14 cellular contexts compared by ENCODE assay signal in the genomic region with DNA sequence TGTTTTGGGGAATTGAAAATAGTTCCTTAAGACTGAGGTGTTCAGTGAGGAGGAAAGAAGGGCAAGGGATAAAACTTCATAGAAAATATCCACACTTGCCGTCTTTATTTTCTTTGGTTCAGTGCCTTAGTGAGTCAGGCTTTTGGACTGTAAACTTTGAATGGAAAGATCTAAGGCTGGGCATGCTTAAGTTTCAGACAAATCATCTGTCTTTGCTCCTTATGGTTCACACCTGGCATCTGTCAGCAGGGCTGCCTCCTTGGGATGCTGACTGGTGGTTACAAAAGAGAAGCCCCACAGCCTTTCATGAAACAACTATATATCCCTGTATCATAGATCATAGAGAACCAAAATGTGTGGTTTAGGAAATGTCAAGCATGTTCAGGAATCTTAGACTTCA.
DNase-seq lines count a peak whose midpoint lies in the region; ATAC-seq and TF ChIP-seq lines count a peak whose summit lies in the region.
"Had no signal": no experiment of that assay in that cellular context is flagged by ENCODE, and none has a peak within 500 bp of the region (broad histone marks: within the 10 kb centered on the region; RNA-seq: fewer than 3 reads in every experiment).

No MANE protein-coding gene starts in this region.

- H3K27ac ChIP-seq in GM23248 (0 out of 2 replicates have a peak overlapping the region, but pooled peaks have one; percentile 4), right lobe of liver (no peak overlapping the region), GM23338 (ENCODE audit: low read depth) (no peak overlapping the region)
- H3K27ac ChIP-seq: left ventricle myocardium inferior, SJSA1 had no signal

- in situ Hi-C loops in GM23248 (cut with MboI): no loop called here

- H3F3A ChIP-seq in GM23248 (ENCODE audit: insufficient read depth) (peaks cover 15% of the 10 kb centered on the region), GM23338 (replicated peaks; ENCODE audit: low read depth) (no peaks in the 10 kb centered on the region)

- TF ChIP-seq CTCF in right lobe of liver (IDR thresholded peaks at IDR 0.05): no peak
- TF ChIP-seq CTCF in GM23338 (conservative IDR thresholded peaks at IDR 0.05; ENCODE audit: low read depth in 2 of 2): no peak

- no peak overlapping the region for H2AFZ ChIP-seq in GM23248
- no peak overlapping the region for H2AFZ ChIP-seq in GM23338

- H3K9me2 ChIP-seq in GM23248 (ENCODE audit: insufficient read depth) (no peaks in the 10 kb centered on the region), GM23338 (ENCODE audit: insufficient read depth) (0 out of 2 replicates have a peak, but pooled peaks cover 2% of the 10 kb centered on the region)

- H3K4me1 ChIP-seq in GM23248 (ENCODE audit: insufficient read depth) (no peaks in the 10 kb centered on the region), adipocyte (ENCODE audit: control insufficient read depth, insufficient read depth, low read length) (no peaks in the 10 kb centered on the region), right lobe of liver (no peaks in the 10 kb centered on the region), GM23338 (ENCODE audit: insufficient read depth) (no peaks in the 10 kb centered on the region)

- H3K9me3 Mint-ChIP-seq in T-helper 2 cell treated with Interferon-gamma antibody and Interleukin-4, amounts not matched to agents 5 μg/mL and 100 μg/mL, for 36 hours: peaks cover 9% of the 10 kb centered on the region
- H3K9me3 Mint-ChIP-seq in GM23338: peaks cover 4% of the 10 kb centered on the region; the same call in 2 of the 3 replicates

- no peak for TF ChIP-seq POLR2A in right lobe of liver (IDR thresholded peaks at IDR 0.05)

- H3K4me1 Mint-ChIP-seq in T-helper 2 cell treated with Interferon-gamma antibody and Interleukin-4, amounts not matched to agents 5 μg/mL and 100 μg/mL, for 36 hours (ENCODE audit: low read depth): no peaks in the 10 kb centered on the region
- no peaks in the 10 kb centered on the region for H3K4me1 Mint-ChIP-seq in GM23338
- H3K4me1 Mint-ChIP-seq: CD4-positive, alpha-beta memory T cell; naive thymus-derived CD4-positive, alpha-beta T cell had no signal

- DNase-seq in GM23248 (peak; percentile 75), adipocyte (ENCODE audit: low read depth) (peak; percentile 70), fibroblast of gingiva (ENCODE audit: low read depth) (peak; percentile 59), skeletal muscle cell (ENCODE audit: low read depth) (peak; percentile 81), right lobe of liver (no peak), GM23338 (ENCODE audit: low spot score) (no peak)
- DNase-seq in T-helper 2 cell treated with Interferon-gamma antibody and Interleukin-4, amounts not matched to agents 5 μg/mL and 100 μg/mL, for 36 hours (ENCODE audit: low spot score): no peak
- DNase-seq: CD4-positive, alpha-beta memory T cell; hippocampal formation; left ventricle myocardium inferior; naive thymus-derived CD4-positive, alpha-beta T cell; NCI-H2107 had no signal

- H3K27me3 ChIP-seq in GM23248 (replicated peaks; ENCODE audit: insufficient read depth) (no peaks in the 10 kb centered on the region), adipocyte (replicated peaks; ENCODE audit: control insufficient read depth, insufficient read depth, low read length) (no peaks in the 10 kb centered on the region), right lobe of liver (no peaks in the 10 kb centered on the region), GM23338 (ENCODE audit: insufficient read depth) (no peaks in the 10 kb centered on the region)
- H3K27me3 ChIP-seq: SJSA1 had no signal

- ATAC-seq in HG03521 (IDR thresholded peaks at IDR 0.05; ENCODE audit: unreplicated experiment) (no peak), right lobe of liver (no peak), GM23338 (no peak)
- ATAC-seq: naive thymus-derived CD4-positive, alpha-beta T cell had no signal

- no peak overlapping the region for H3K27ac Mint-ChIP-seq in T-helper 2 cell treated with Interferon-gamma antibody and Interleukin-4, amounts not matched to agents 5 μg/mL and 100 μg/mL, for 36 hours
- no peak overlapping the region for H3K27ac Mint-ChIP-seq in GM23338
- H3K27ac Mint-ChIP-seq: CD4-positive, alpha-beta memory T cell; naive thymus-derived CD4-positive, alpha-beta T cell had no signal

- no peaks in the 10 kb centered on the region for H3K9me3 ChIP-seq in GM23248 (ENCODE audit: low read depth)
- peaks cover 10% of the 10 kb centered on the region for H3K9me3 ChIP-seq in adipocyte (ENCODE audit: control insufficient read depth, low read length)
- H3K9me3 ChIP-seq in right lobe of liver: no peaks in the 10 kb centered on the region
- H3K9me3 ChIP-seq: SJSA1 had no signal

- H3K36me3 Mint-ChIP-seq in T-helper 2 cell treated with Interferon-gamma antibody and Interleukin-4, amounts not matched to agents 5 μg/mL and 100 μg/mL, for 36 hours (ENCODE audit: low read depth): no peaks in the 10 kb centered on the region
- H3K36me3 Mint-ChIP-seq in GM23338 (ENCODE audit: low read depth): peaks cover 8% of the 10 kb centered on the region; the same call in 2 of the 3 replicates
- H3K36me3 Mint-ChIP-seq: CD4-positive, alpha-beta memory T cell; naive thymus-derived CD4-positive, alpha-beta T cell had no signal

- H3K36me3 ChIP-seq in GM23248 (ENCODE audit: low read depth): no peaks in the 10 kb centered on the region
- H3K36me3 ChIP-seq in adipocyte (ENCODE audit: control insufficient read depth, insufficient read depth, low read length, severe bottlenecking): no peaks in the 10 kb centered on the region
- no peaks in the 10 kb centered on the region for H3K36me3 ChIP-seq in right lobe of liver
- H3K36me3 ChIP-seq in GM23338 (ENCODE audit: insufficient read depth): peaks cover 9% of the 10 kb centered on the region
- H3K36me3 ChIP-seq: left ventricle myocardium inferior, SJSA1 had no signal

- H3K4me2 ChIP-seq in GM23248 (ENCODE audit: unreplicated experiment): no peak overlapping the region
- H3K4me2 ChIP-seq in GM23338: no peak overlapping the region

- intact Hi-C loops in right lobe of liver (cut with DNase I): no loop called here

- H4K20me1 ChIP-seq in GM23248 (ENCODE audit: insufficient read depth) (no peaks in the 10 kb centered on the region), GM23338 (replicated peaks; ENCODE audit: insufficient read depth) (no peaks in the 10 kb centered on the region)

- H3K27me3 Mint-ChIP-seq in T-helper 2 cell treated with Interferon-gamma antibody and Interleukin-4, amounts not matched to agents 5 μg/mL and 100 μg/mL, for 36 hours (ENCODE audit: low read depth): no peaks in the 10 kb centered on the region
- no peaks in the 10 kb centered on the region for H3K27me3 Mint-ChIP-seq in GM23338 (ENCODE audit: insufficient read depth, low read depth, poor library complexity)
- H3K27me3 Mint-ChIP-seq: CD4-positive, alpha-beta memory T cell; naive thymus-derived CD4-positive, alpha-beta T cell had no signal

- no peak overlapping the region for H3K4me3 Mint-ChIP-seq in T-helper 2 cell treated with Interferon-gamma antibody and Interleukin-4, amounts not matched to agents 5 μg/mL and 100 μg/mL, for 36 hours
- no peak overlapping the region for H3K4me3 Mint-ChIP-seq in GM23338
- H3K4me3 Mint-ChIP-seq: CD4-positive, alpha-beta memory T cell; naive thymus-derived CD4-positive, alpha-beta T cell had no signal

- H3K79me2 ChIP-seq in GM23248 (ENCODE audit: insufficient read depth) (no peaks in the 10 kb centered on the region), GM23338 (replicated peaks; ENCODE audit: insufficient read depth) (no peaks in the 10 kb centered on the region)

- H3K4me3 ChIP-seq in GM23248 (no peak overlapping the region), adipocyte (ENCODE audit: low read length) (no peak overlapping the region), skeletal muscle cell (ENCODE audit: low read depth, low read length) (no peak overlapping the region), right lobe of liver (no peak overlapping the region), GM23338 (no peak overlapping the region)
- H3K4me3 ChIP-seq: left ventricle myocardium inferior, SJSA1 had no signal

- no peak overlapping the region for H3K9ac ChIP-seq in GM23248
- no peak overlapping the region for H3K9ac ChIP-seq in adipocyte (ENCODE audit: low read length)

- 9 to 16% methylated on average over 1 of the region's 1 CpG for WGBS in GM23248 (ENCODE audit: low coverage in 1 of 2, low lambda C conversion rate in 2 of 2, missing lambda C conversion rate in 2 of 2), 2 experiments
- 75% methylated on average over 1 of the region's 1 CpG for WGBS in right lobe of liver (ENCODE audit: insufficient coverage, low coverage, low lambda C conversion rate, missing lambda C conversion rate)

TF ChIP-seq in GM23338, 12 proteins besides CTCF, POLR2A, EP300 and RAD21 (continues in another document):
- TF ChIP-seq, protein P1, sequence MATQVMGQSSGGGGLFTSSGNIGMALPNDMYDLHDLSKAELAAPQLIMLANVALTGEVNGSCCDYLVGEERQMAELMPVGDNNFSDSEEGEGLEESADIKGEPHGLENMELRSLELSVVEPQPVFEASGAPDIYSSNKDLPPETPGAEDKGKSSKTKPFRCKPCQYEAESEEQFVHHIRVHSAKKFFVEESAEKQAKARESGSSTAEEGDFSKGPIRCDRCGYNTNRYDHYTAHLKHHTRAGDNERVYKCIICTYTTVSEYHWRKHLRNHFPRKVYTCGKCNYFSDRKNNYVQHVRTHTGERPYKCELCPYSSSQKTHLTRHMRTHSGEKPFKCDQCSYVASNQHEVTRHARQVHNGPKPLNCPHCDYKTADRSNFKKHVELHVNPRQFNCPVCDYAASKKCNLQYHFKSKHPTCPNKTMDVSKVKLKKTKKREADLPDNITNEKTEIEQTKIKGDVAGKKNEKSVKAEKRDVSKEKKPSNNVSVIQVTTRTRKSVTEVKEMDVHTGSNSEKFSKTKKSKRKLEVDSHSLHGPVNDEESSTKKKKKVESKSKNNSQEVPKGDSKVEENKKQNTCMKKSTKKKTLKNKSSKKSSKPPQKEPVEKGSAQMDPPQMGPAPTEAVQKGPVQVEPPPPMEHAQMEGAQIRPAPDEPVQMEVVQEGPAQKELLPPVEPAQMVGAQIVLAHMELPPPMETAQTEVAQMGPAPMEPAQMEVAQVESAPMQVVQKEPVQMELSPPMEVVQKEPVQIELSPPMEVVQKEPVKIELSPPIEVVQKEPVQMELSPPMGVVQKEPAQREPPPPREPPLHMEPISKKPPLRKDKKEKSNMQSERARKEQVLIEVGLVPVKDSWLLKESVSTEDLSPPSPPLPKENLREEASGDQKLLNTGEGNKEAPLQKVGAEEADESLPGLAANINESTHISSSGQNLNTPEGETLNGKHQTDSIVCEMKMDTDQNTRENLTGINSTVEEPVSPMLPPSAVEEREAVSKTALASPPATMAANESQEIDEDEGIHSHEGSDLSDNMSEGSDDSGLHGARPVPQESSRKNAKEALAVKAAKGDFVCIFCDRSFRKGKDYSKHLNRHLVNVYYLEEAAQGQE (IDR thresholded peaks at IDR 0.05; ENCODE audit: unreplicated experiment): no peak
- no peak for TF ChIP-seq ZNF331 (CRISPR knock-in tag; IDR thresholded peaks at IDR 0.05; ENCODE audit: low read depth)

Comparison
In these comparisons a context has a peak if more than half of its experiments do, and no peak if none do; other contexts are left out.
1. DNase-seq: peak in GM23248 (single experiment), adipocyte (single experiment), fibroblast of gingiva (single experiment) and skeletal muscle cell (single experiment); none in T-helper 2 cell treated with Interferon-gamma antibody and Interleukin-4, amounts not matched to agents 5 μg/mL and 100 μg/mL, for 36 hours (single experiment), right lobe of liver (0 of 3) and GM23338 (single experiment).